ENCODE assay signal across 8 cellular contexts in the genomic region with DNA sequence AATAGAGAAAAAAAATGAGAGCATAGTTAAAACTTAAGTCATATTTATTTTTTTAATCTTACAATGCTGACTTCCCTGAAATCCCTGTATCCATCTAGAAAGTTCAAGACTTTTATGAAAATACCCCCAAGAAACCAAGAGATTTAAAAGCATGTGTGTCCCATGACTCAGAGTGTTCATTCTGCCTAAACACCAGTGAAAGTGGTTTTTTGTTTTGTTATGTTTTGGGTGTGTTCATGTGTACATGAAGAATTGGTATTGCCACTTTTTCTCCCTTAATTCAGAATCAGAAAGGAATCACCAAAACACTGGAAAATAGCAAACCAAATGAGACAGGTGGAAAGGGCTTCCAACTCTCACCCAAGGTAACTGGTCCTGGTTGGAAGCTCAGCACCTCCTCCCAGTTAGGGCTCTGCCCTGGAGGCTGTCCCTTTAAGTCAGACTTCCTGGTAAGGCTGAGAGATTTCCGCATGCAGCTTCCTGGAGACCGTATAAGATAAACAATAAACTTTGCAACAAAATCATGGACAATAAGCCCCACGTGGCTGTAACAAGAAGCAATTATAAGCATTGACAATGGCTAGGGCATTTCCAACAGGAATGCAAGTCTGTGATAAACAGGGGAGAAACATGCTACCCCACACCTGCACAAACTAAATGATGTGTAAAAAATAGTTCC.
DNase-seq lines count a peak whose midpoint lies in the region; ATAC-seq and TF ChIP-seq lines count a peak whose summit lies in the region.

No MANE protein-coding gene starts in this region.

- no peaks in the 10 kb centered on the region for H3K36me3 ChIP-seq in colonic mucosa
- no peaks in the 10 kb centered on the region for H3K36me3 ChIP-seq in muscle layer of duodenum (ENCODE audit: control insufficient read depth in 1 of 2, insufficient read depth in 2 of 2, low read length in 2 of 2)

- DNase-seq in EH (ENCODE audit: low read depth) (peak; percentile 18), RPMI7951 (ENCODE audit: low read depth) (peak; percentile 72), colonic mucosa (peak; percentile 75), NCI-H345 (lab: John Stamatoyannopoulos, UW) (no peak)
- DNase-seq in activated CD8-positive, alpha-beta memory T cell treated with anti-CD3 and anti-CD28 coated beads for 24 hours = no peak

- H3K4me1 ChIP-seq in colonic mucosa (peaks cover 4% of the 10 kb centered on the region), muscle layer of duodenum (ENCODE audit: control insufficient read depth in 1 of 2, insufficient read depth in 2 of 2, low read length in 2 of 2) (peaks cover 8 to 46% of the 10 kb centered on the region in 2 donors)

- intact Hi-C loops in colonic mucosa (cut with DNase I) = no loop called here

- H3K4me3 ChIP-seq in colonic mucosa = no peak overlapping the region
- no peak overlapping the region for H3K4me3 ChIP-seq in muscle layer of duodenum (ENCODE audit: low read depth in 1 of 2, low read length in 2 of 2)

- no peaks in the 10 kb centered on the region for H3K9me3 ChIP-seq in colonic mucosa
- no peaks in the 10 kb centered on the region for H3K9me3 ChIP-seq in muscle layer of duodenum (ENCODE audit: control insufficient read depth in 1 of 2, low read length in 2 of 2)

- no peaks in the 10 kb centered on the region for H3K27me3 ChIP-seq in colonic mucosa
- H3K27me3 ChIP-seq in muscle layer of duodenum (ENCODE audit: low read depth, low read length) = no peaks in the 10 kb centered on the region

- H3K27ac ChIP-seq in colonic mucosa = peak overlapping the region; percentile 42
- H3K27ac ChIP-seq in muscle layer of duodenum (ENCODE audit: low read length) = peak overlapping the region; percentile 21

- TF ChIP-seq CTCF in colonic mucosa (IDR thresholded peaks at IDR 0.05) = no peak

- no peak overlapping the region for H3K9ac ChIP-seq in colonic mucosa (ENCODE audit: low read depth in 2 of 2, low read length in 2 of 2)

- ATAC-seq in GM21529 (IDR thresholded peaks at IDR 0.05; ENCODE audit: unreplicated experiment) (no peak), HG02970 (IDR thresholded peaks at IDR 0.05; ENCODE audit: low FRiP score, unreplicated experiment) (no peak)

Comparison
In these comparisons a context has a peak if more than half of its experiments do, and no peak if none do; other contexts are left out.
1. DNase-seq: peak in EH (single experiment), RPMI7951 (single experiment) and colonic mucosa (single experiment); none in NCI-H345 (single experiment) and activated CD8-positive, alpha-beta memory T cell treated with anti-CD3 and anti-CD28 coated beads for 24 hours (single experiment).